Comparison of ENCODE assay signal across 30 cellular contexts in the genomic region with DNA sequence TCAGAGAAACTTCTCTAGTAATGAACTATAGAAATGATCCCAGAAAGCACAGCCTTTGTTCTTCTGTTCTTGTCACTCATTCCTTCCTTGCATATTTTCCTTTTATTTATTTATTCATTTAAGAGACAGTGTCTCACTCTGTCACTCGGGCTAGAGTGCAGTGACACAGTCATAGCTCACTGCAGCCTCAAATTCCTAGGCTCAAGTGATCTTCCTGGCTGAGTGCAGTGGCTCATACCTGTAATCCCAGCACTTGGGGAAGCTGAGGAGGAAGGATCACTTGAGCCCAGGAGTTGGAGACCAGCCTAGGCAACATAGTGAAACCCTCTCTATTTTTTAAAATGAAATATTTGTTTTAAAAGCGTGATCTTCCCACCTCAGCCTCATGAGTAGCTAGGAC.
"Had no signal": no experiment of that assay in that cellular context is flagged by ENCODE, and none has a peak within 500 bp of the region (broad histone marks: within the 10 kb centered on the region; RNA-seq: fewer than 3 reads in every experiment).

No MANE protein-coding gene starts in this region.

- H3K4me3 ChIP-seq: adrenal gland, breast epithelium, MG63 had no signal

- H3K9me3 Mint-ChIP-seq: activated B cell treated with CpG ODN at 0.5 μM for 24 hours; activated CD4-positive, alpha-beta T cell treated with anti-CD3 and anti-CD28 coated beads, Interleukin-2, amount 10 ng/mL, durations not matched to agents 24 days and 14 days; activated naive CD8-positive, alpha-beta T cell treated with anti-CD3 and anti-CD28 coated beads, Interleukin-2, amount 10 ng/mL, durations not matched to agents 7 days and 5 days; activated T-cell treated with anti-CD3 and anti-CD28 coated beads, Interleukin-2, amount 50 U/mL, for 4 hours; activated T-helper 17 cell treated with anti-CD3 and anti-CD28 coated beads, Interleukin-2, amount 50 U/mL, for 72 hours; T-helper 1 cell treated with Interleukin-12 subunit alpha and Interleukin-12 subunit beta and Interleukin-4 antibody, amounts not matched to agents 30 μg/mL and 1 μg/mL, for 36 hours had no signal

- H3K36me3 ChIP-seq: breast epithelium had no signal

- H3K27me3 ChIP-seq: adrenal gland, breast epithelium, MG63 had no signal

- ATAC-seq: activated CD8-positive, alpha-beta memory T cell treated with anti-CD3 and anti-CD28 coated beads, Interleukin-2, amount 10 ng/mL, durations not matched to agents 7 days and 5 days; PC-3 had no signal

- H3K4me1 ChIP-seq: adrenal gland, breast epithelium had no signal

- DNase-seq: activated B cell treated with CpG ODN at 0.5 μM for 24 hours; activated CD4-positive, alpha-beta T cell treated with anti-CD3 and anti-CD28 coated beads for 1 hour; activated CD4-positive, alpha-beta T cell treated with anti-CD3 and anti-CD28 coated beads, Interleukin-2, amount 10 ng/mL, durations not matched to agents 24 days and 14 days; activated CD4-positive, alpha-beta T cell treated with anti-CD3 and anti-CD28 coated beads, Interleukin-2, amount 50 U/mL, for 48 hours; activated CD8-positive, alpha-beta memory T cell treated with anti-CD3 and anti-CD28 coated beads, Interleukin-2, amount 10 ng/mL, durations not matched to agents 7 days and 5 days; activated gamma-delta T cell treated with Interleukin-2 at 50 U/mL for 16 hours; activated naive CD4-positive, alpha-beta T cell treated with anti-CD3 and anti-CD28 coated beads, Interleukin-2, amount 50 U/mL, for 16 hours; activated naive CD8-positive, alpha-beta T cell treated with anti-CD3 and anti-CD28 coated beads, Interleukin-2, amount 10 ng/mL, durations not matched to agents 7 days and 5 days; activated T-cell treated with anti-CD3 and anti-CD28 coated beads, Interleukin-2, amount 50 U/mL, for 4 hours; adrenal gland; aorta; caudate nucleus; MG63; MV-4-11; NCI-H1092 treated with DMSO at 0.1 percent for 48 hours; NCI-H1417 treated with DMSO at 0.1 percent for 48 hours; NCI-H1694; NCI-H2029; NCI-H2107; NCI-H345; NCI-H510A; NCI-H526 treated with DMSO at 0.1 percent for 48 hours; NCI-H82; NK-92 treated with Interleukin-12 subunit alpha and Interleukin-12 subunit beta, amount 100 ng/mL, for 24 hours; PC-3; SHP77 had no signal

- H3K4me3 Mint-ChIP-seq: activated B cell treated with CpG ODN at 0.5 μM for 24 hours; activated CD4-positive, alpha-beta T cell treated with anti-CD3 and anti-CD28 coated beads, Interleukin-2, amount 10 ng/mL, durations not matched to agents 24 days and 14 days; activated CD8-positive, alpha-beta memory T cell treated with anti-CD3 and anti-CD28 coated beads, Interleukin-2, amount 10 ng/mL, durations not matched to agents 7 days and 5 days; activated naive CD8-positive, alpha-beta T cell treated with anti-CD3 and anti-CD28 coated beads, Interleukin-2, amount 10 ng/mL, durations not matched to agents 7 days and 5 days; activated T-cell treated with anti-CD3 and anti-CD28 coated beads, Interleukin-2, amount 50 U/mL, for 4 hours; IgD-negative memory B cell; T-helper 1 cell treated with Interleukin-12 subunit alpha and Interleukin-12 subunit beta and Interleukin-4 antibody, amounts not matched to agents 30 μg/mL and 1 μg/mL, for 36 hours had no signal

- H3K27ac Mint-ChIP-seq: activated B cell treated with CpG ODN at 0.5 μM for 24 hours; activated CD8-positive, alpha-beta memory T cell treated with anti-CD3 and anti-CD28 coated beads, Interleukin-2, amount 10 ng/mL, durations not matched to agents 7 days and 5 days; activated naive CD8-positive, alpha-beta T cell treated with anti-CD3 and anti-CD28 coated beads, Interleukin-2, amount 10 ng/mL, durations not matched to agents 7 days and 5 days; IgD-negative memory B cell; T-helper 1 cell treated with Interleukin-12 subunit alpha and Interleukin-12 subunit beta and Interleukin-4 antibody, amounts not matched to agents 30 μg/mL and 1 μg/mL, for 36 hours had no signal

- H3K27ac ChIP-seq: adrenal gland, breast epithelium had no signal

- H3K9me3 ChIP-seq: adrenal gland, breast epithelium, MG63 had no signal

- H3K27me3 Mint-ChIP-seq: activated B cell treated with CpG ODN at 0.5 μM for 24 hours; activated CD4-positive, alpha-beta T cell treated with anti-CD3 and anti-CD28 coated beads, Interleukin-2, amount 10 ng/mL, durations not matched to agents 24 days and 14 days; activated CD8-positive, alpha-beta memory T cell treated with anti-CD3 and anti-CD28 coated beads, Interleukin-2, amount 10 ng/mL, durations not matched to agents 7 days and 5 days; activated naive CD8-positive, alpha-beta T cell treated with anti-CD3 and anti-CD28 coated beads, Interleukin-2, amount 10 ng/mL, durations not matched to agents 7 days and 5 days; activated T-helper 17 cell treated with anti-CD3 and anti-CD28 coated beads, Interleukin-2, amount 50 U/mL, for 72 hours; IgD-negative memory B cell had no signal
